ENCODE assay signal across 1 cellular context in the genomic region with DNA sequence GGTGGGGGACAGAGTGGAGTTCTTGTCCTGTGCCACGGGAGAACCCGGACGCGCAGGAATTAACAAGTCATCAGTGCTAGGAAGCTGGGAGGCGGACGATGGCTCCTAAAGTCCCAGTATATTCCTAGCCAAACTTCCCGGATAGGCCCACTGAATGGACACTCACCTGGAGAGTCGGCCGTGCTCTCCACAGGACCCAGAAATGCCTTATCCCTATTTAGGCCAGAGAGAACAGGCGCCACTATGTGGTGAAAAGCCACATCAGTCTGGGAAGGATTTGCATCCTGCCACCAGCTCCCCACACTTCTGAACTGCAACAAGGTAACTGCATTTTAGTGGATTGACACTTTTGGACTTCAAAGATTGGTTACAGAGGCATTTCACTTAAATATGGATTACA.
A peak's percentile ranks its signal among the peaks of the same experiment; 100 is the strongest.
TF ChIP-seq lines count a peak whose summit lies in the region.

No MANE protein-coding gene starts in this region.

TF ChIP-seq in SK-N-SH, 30 proteins besides CTCF, POLR2A, EP300 and RAD21:
- TF ChIP-seq SMC3 (IDR thresholded peaks at IDR 0.05; ENCODE audit: low read depth, low read length), result peak; percentile 84
- no peak for TF ChIP-seq ELF1 (IDR thresholded peaks at IDR 0.05)
